In genomic region chr5:117788596-117788995, GRCh38 we compare ENCODE assay signal across 20 cellular contexts.
DNase-seq lines count a peak whose midpoint lies in the region.
"Had no signal": no experiment of that assay in that cellular context is flagged by ENCODE, and none has a peak within 500 bp of the region (broad histone marks: within the 10 kb centered on the region; RNA-seq: fewer than 3 reads in every experiment).

No MANE protein-coding gene starts in this region.

- no peaks in the 10 kb centered on the region for H3K4me1 ChIP-seq in Karpas-422 (ENCODE audit: low read length)
- H3K4me1 ChIP-seq: suprapubic skin had no signal

- no peaks in the 10 kb centered on the region for H3K36me3 ChIP-seq in Karpas-422 (ENCODE audit: insufficient read depth, low read length)
- H3K36me3 ChIP-seq: MG63, suprapubic skin had no signal

- H3K4me2 ChIP-seq in Karpas-422 (ENCODE audit: low read depth, low read length, poor library complexity, severe bottlenecking), result no peak overlapping the region
- H3K4me2 ChIP-seq: SK-N-SH had no signal

- no peaks in the 10 kb centered on the region for H3K27me3 ChIP-seq in Karpas-422 (ENCODE audit: low read length)
- H3K27me3 ChIP-seq: MG63, suprapubic skin had no signal

- H4K20me1 ChIP-seq in Karpas-422 (ENCODE audit: insufficient read depth, low read depth, low read length), result no peaks in the 10 kb centered on the region

- no peak overlapping the region for H3K27ac ChIP-seq in Karpas-422 (ENCODE audit: low read length)
- H3K27ac ChIP-seq: suprapubic skin had no signal

- H3K4me3 ChIP-seq in Karpas-422 (ENCODE audit: low read length), result no peak overlapping the region
- H3K4me3 ChIP-seq: MG63, suprapubic skin had no signal

- no peaks in the 10 kb centered on the region for H3K79me2 ChIP-seq in Karpas-422 (ENCODE audit: low read length)

- H3K9me3 ChIP-seq in Karpas-422 (ENCODE audit: low read length), result no peaks in the 10 kb centered on the region
- H3K9me3 ChIP-seq: MG63, SK-N-SH, suprapubic skin had no signal

- DNase-seq in EH (ENCODE audit: low read depth) (peak; percentile 32), NCI-H69 (lab: John Stamatoyannopoulos, UW) (peak; percentile 21), fibroblast of gingiva (ENCODE audit: low read depth) (peak; percentile 14), renal cortical epithelial cell (ENCODE audit: low read depth) (peak; percentile 72), NK-92 (lab: John Stamatoyannopoulos, UW; ENCODE audit: unreplicated experiment) (no peak), SHP77 treated with DMSO at 0.1 percent for 48 hours (lab: John Stamatoyannopoulos, UW) (no peak), Karpas-422 (no peak)
- DNase-seq: activated CD4-positive, alpha-beta T cell treated with anti-CD3 and anti-CD28 coated beads, Interleukin-2, amount 50 U/mL, for 1 hour; activated naive CD4-positive, alpha-beta T cell treated with anti-CD3 and anti-CD28 coated beads, Interleukin-2, amount 10 ng/mL, durations not matched to agents 7 days and 5 days; cortex of kidney; DMS 273 treated with DMSO at 0.1 percent for 48 hours; MG63; naive thymus-derived CD8-positive, alpha-beta T cell; NCI-H1436 treated with DMSO at 0.1 percent for 48 hours; NCI-H2171 treated with DMSO at 0.1 percent for 48 hours; occipital lobe; SK-N-SH; small intestine; stimulated activated CD4-positive, alpha-beta T cell treated with anti-CD3 and anti-CD28 coated beads, Interleukin-2, amount 100 ng/mL, for 24 hours had no signal

- no peak overlapping the region for H3K9ac ChIP-seq in Karpas-422 (ENCODE audit: low read length)
- H3K9ac ChIP-seq: SK-N-SH had no signal

- no peaks in the 10 kb centered on the region for H3K9me2 ChIP-seq in Karpas-422 (replicated peaks; ENCODE audit: insufficient read depth, low read length)
- H3K9me2 ChIP-seq: SK-N-SH had no signal

- H2AFZ ChIP-seq in Karpas-422 (ENCODE audit: low read length), result no peak overlapping the region

Comparison
In these comparisons a context has a peak if more than half of its experiments do, and no peak if none do; other contexts are left out.
1. DNase-seq: peak in EH (single experiment), NCI-H69 (single experiment), fibroblast of gingiva (single experiment) and renal cortical epithelial cell (single experiment); none in NK-92 (single experiment), SHP77 treated with DMSO at 0.1 percent for 48 hours (single experiment) and Karpas-422 (single experiment).